Comparison of ENCODE assay signal across 11 cellular contexts in genomic region chr2:71155846-71156245, GRCh38.
"Had no signal": no experiment of that assay in that cellular context is flagged by ENCODE, and none has a peak within 500 bp of the region (broad histone marks: within the 10 kb centered on the region; RNA-seq: fewer than 3 reads in every experiment).

No MANE protein-coding gene starts in this region.

- H3K27me3 ChIP-seq: MG63 had no signal

- ATAC-seq: HepG2 had no signal

- H3K27ac ChIP-seq: RWPE1 had no signal

- H3K9me3 ChIP-seq: MG63, SK-N-SH had no signal

- H3K4me3 ChIP-seq: MG63 had no signal

- DNase-seq: Karpas-422; KG1; MG63; NCI-H1092; NCI-H1930; NCI-H510A treated with DMSO at 0.1 percent for 48 hours; NCI-H748 treated with DMSO at 0.1 percent for 48 hours; NK-92 treated with Interleukin-12 subunit alpha and Interleukin-12 subunit beta, amount 100 ng/mL, for 24 hours; SK-N-SH had no signal

- FAIRE-seq: HepG2 had no signal

- H3K36me3 ChIP-seq: MG63 had no signal

- H3K4me2 ChIP-seq: SK-N-SH had no signal
